Comparison of ENCODE assay signal across 11 cellular contexts in the genomic region with DNA sequence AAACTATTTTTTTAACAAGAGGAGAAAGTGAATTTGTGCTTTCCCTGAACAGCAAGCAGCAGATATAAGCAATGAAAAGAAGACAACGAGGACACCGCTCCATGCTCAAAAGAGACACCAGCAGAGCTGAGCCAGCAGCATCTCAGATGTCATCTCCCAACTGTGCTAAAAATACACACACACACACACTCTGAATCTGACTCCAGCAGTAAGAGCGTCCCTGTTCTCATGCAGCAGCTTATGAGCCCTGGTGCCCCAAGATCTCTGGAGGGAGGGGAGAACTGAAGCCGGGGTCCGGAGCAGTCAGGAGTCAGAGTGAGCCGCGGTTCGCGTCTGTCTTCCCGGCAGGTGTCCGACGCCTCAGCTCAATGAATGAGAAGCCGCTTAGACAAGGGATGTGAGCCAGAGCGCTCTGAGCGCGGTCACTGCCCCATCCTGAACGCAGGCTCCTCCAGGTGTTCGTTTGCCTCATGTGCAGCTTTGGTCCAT. TPM values are rescaled to one million over a fixed set of nuclear protein-coding genes. Genes with fewer than 3 reads are reported as not detected.
A peak's percentile ranks its signal among the peaks of the same experiment; 100 is the strongest.
DNase-seq lines count a peak whose midpoint lies in the region; ATAC-seq and TF ChIP-seq lines count a peak whose summit lies in the region.
"Had no signal": no experiment of that assay in that cellular context is flagged by ENCODE, and none has a peak within 500 bp of the region (broad histone marks: within the 10 kb centered on the region; RNA-seq: fewer than 3 reads in every experiment).

No MANE protein-coding gene starts in this region.

- H3K4me2 ChIP-seq in mammary epithelial cell (ENCODE audit: insufficient read depth, low read depth, low read length) = no peak overlapping the region

- H3K36me3 ChIP-seq in right atrium auricular region (no peaks in the 10 kb centered on the region), tibial artery (no peaks in the 10 kb centered on the region), mammary epithelial cell (ENCODE audit: insufficient read depth, low read length) (no peaks in the 10 kb centered on the region)
- H3K36me3 ChIP-seq: right lobe of liver had no signal

- no TSS peak for BruUV-seq in mammary epithelial cell (replicated peaks; lab: Mats Ljungman, UMichigan)

- intact Hi-C loops in tibial artery (cut with DNase I; ENCODE audit: low total_unique reads) = loop anchor here (10.0 kb wide), 1 partner anchor 51 kb away; no protein-coding TSS in a partner anchor
- intact Hi-C loops in mammary epithelial cell (cut with micrococcal nuclease) = no loop called here

- H3K79me2 ChIP-seq in mammary epithelial cell (ENCODE audit: insufficient read depth, low read length) = peaks cover 67% of the 10 kb centered on the region

- peak overlapping the region; percentile 11; the same call in 1 of the 2 replicates for H3K4me3 Mint-ChIP-seq in WTC11

- DNase-seq in NCI-H1105 treated with DMSO at 0.1 percent for 48 hours (lab: John Stamatoyannopoulos, UW) (peak; percentile 1), NCI-H1105 (lab: John Stamatoyannopoulos, UW) (no peak), WTC11 (ENCODE audit: low spot score) (peak; percentile 72), right atrium auricular region (ENCODE audit: low spot score) (no peak), tibial artery (no peak), mammary epithelial cell (no peak)
- no peak for DNase-seq in activated CD4-positive, CD25-positive, alpha-beta regulatory T cell (lab: John Stamatoyannopoulos, UW)
- DNase-seq: NCI-H2029, right lobe of liver had no signal

- POLR2A ChIA-PET in WTC11 (lab: Charles Lee) = no interaction called here

- in situ Hi-C loops in mammary epithelial cell (cut with MboI; ENCODE audit: low sequenced_read_pairs in 2 of 2) = no loop called here

- peaks cover 3% of the 10 kb centered on the region; the same call in 1 of the 2 replicates for H3K27me3 Mint-ChIP-seq in WTC11 (ENCODE audit: low read depth)

- peaks cover 12% of the 10 kb centered on the region for H3K9me3 Mint-ChIP-seq in WTC11

- ATAC-seq in WTC11 = peak; percentile 78
- ATAC-seq in HG02623 (IDR thresholded peaks at IDR 0.05; ENCODE audit: unreplicated experiment) = no peak
- ATAC-seq: esophagus mucosa had no signal

- no peak overlapping the region for H3K4me3 ChIP-seq in right atrium auricular region
- H3K4me3 ChIP-seq in tibial artery = no peak overlapping the region
- no peak overlapping the region for H3K4me3 ChIP-seq in mammary epithelial cell (replicated peaks in 1 of 3; ENCODE audit: insufficient read depth in 1 of 3, low read depth in 2 of 3, low read length in 3 of 3)
- H3K4me3 ChIP-seq: right lobe of liver had no signal

- H3K36me3 Mint-ChIP-seq in WTC11 = peaks cover 11% of the 10 kb centered on the region; the same call in 1 of the 2 replicates

- peak overlapping the region; percentile 73 for H3K27ac Mint-ChIP-seq in WTC11

- dilution Hi-C loops in mammary epithelial cell (cut with HindIII; ENCODE audit: low sequenced_read_pairs) = no loop called here

- WGBS in mammary epithelial cell (ENCODE audit: low coverage, missing lambda C conversion rate) = 85% methylated on average over 14 of the region's 18 CpGs

- no peak overlapping the region for H2AFZ ChIP-seq in mammary epithelial cell (ENCODE audit: low read depth, low read length)

- no peaks in the 10 kb centered on the region for H3K27me3 ChIP-seq in right atrium auricular region
- no peaks in the 10 kb centered on the region for H3K27me3 ChIP-seq in tibial artery
- H3K27me3 ChIP-seq in mammary epithelial cell (ENCODE audit: insufficient read depth, low read length) = no peaks in the 10 kb centered on the region
- H3K27me3 ChIP-seq: right lobe of liver had no signal

- H3K9ac ChIP-seq in mammary epithelial cell (ENCODE audit: insufficient read depth, low read length) = no peak overlapping the region

- CTCF ChIA-PET in WTC11 (lab: Charles Lee) (interaction anchor here (0.9 to 2.1 kb wide), 3 partner anchors 51 to 922 kb away, joined by 3 to 12 read pairs (median 5); no protein-coding TSS in a partner anchor), mammary epithelial cell (lab: Charles Lee; ENCODE audit: low non-redundant PET) (no interaction called here)

- TF ChIP-seq CTCF in WTC11 (IDR thresholded peaks at IDR 0.05) (no peak), right atrium auricular region (IDR thresholded peaks at IDR 0.05) (no peak), tibial artery (IDR thresholded peaks at IDR 0.05) (no peak), mammary epithelial cell (conservative IDR thresholded peaks at IDR 0.05 in 1 of 2, IDR thresholded peaks at IDR 0.05 in 1 of 2; ENCODE audit: extremely low read depth in 1 of 2, insufficient read depth in 1 of 2, low read depth in 1 of 2, low read length in 2 of 2) (no peak)

- H3K4me1 Mint-ChIP-seq in WTC11 = peaks cover 56% of the 10 kb centered on the region

- no peaks in the 10 kb centered on the region for H4K20me1 ChIP-seq in mammary epithelial cell (ENCODE audit: insufficient read depth, low read length)

- H3K27ac ChIP-seq in right atrium auricular region (peak overlapping the region; percentile 85 to 93), tibial artery (peak overlapping the region; percentile 47 to 69), mammary epithelial cell (ENCODE audit: insufficient read depth, low read depth, low read length) (no peak overlapping the region)
- H3K27ac ChIP-seq: right lobe of liver had no signal

- H3K4me1 ChIP-seq in right atrium auricular region = peaks cover 0 to 67% of the 10 kb centered on the region in 2 donors
- peaks cover 5 to 97% (median 46%) of the 10 kb centered on the region in 4 donors for H3K4me1 ChIP-seq in tibial artery
- H3K4me1 ChIP-seq in mammary epithelial cell (ENCODE audit: insufficient read depth, low read length) = peaks cover 35% of the 10 kb centered on the region

- H3K9me3 ChIP-seq in right atrium auricular region (no peaks in the 10 kb centered on the region), tibial artery (no peaks in the 10 kb centered on the region), mammary epithelial cell (replicated peaks; ENCODE audit: insufficient read depth, low read length) (no peaks in the 10 kb centered on the region)
- H3K9me3 ChIP-seq: right lobe of liver had no signal

TF ChIP-seq in WTC11, 78 proteins besides CTCF, POLR2A, EP300 and RAD21 (continues in another document):
- TF ChIP-seq ZBTB21 (CRISPR knock-in tag; IDR thresholded peaks at IDR 0.05; ENCODE audit: borderline replicate concordance) = no peak
- no peak for TF ChIP-seq FOXP1 (CRISPR knock-in tag; IDR thresholded peaks at IDR 0.05; ENCODE audit: borderline replicate concordance)
- TF ChIP-seq JUN (CRISPR knock-in tag; IDR thresholded peaks at IDR 0.05) = no peak
- TF ChIP-seq NR2C2 (CRISPR knock-in tag; IDR thresholded peaks at IDR 0.05) = no peak
- TF ChIP-seq, protein P1, sequence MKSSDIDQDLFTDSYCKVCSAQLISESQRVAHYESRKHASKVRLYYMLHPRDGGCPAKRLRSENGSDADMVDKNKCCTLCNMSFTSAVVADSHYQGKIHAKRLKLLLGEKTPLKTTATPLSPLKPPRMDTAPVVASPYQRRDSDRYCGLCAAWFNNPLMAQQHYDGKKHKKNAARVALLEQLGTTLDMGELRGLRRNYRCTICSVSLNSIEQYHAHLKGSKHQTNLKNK (CRISPR knock-in tag; IDR thresholded peaks at IDR 0.05) = no peak
- TF ChIP-seq, protein P2, sequence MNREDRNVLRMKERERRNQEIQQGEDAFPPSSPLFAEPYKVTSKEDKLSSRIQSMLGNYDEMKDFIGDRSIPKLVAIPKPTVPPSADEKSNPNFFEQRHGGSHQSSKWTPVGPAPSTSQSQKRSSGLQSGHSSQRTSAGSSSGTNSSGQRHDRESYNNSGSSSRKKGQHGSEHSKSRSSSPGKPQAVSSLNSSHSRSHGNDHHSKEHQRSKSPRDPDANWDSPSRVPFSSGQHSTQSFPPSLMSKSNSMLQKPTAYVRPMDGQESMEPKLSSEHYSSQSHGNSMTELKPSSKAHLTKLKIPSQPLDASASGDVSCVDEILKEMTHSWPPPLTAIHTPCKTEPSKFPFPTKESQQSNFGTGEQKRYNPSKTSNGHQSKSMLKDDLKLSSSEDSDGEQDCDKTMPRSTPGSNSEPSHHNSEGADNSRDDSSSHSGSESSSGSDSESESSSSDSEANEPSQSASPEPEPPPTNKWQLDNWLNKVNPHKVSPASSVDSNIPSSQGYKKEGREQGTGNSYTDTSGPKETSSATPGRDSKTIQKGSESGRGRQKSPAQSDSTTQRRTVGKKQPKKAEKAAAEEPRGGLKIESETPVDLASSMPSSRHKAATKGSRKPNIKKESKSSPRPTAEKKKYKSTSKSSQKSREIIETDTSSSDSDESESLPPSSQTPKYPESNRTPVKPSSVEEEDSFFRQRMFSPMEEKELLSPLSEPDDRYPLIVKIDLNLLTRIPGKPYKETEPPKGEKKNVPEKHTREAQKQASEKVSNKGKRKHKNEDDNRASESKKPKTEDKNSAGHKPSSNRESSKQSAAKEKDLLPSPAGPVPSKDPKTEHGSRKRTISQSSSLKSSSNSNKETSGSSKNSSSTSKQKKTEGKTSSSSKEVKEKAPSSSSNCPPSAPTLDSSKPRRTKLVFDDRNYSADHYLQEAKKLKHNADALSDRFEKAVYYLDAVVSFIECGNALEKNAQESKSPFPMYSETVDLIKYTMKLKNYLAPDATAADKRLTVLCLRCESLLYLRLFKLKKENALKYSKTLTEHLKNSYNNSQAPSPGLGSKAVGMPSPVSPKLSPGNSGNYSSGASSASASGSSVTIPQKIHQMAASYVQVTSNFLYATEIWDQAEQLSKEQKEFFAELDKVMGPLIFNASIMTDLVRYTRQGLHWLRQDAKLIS (CRISPR knock-in tag; IDR thresholded peaks at IDR 0.05; ENCODE audit: borderline replicate concordance) = no peak
- no peak for TF ChIP-seq NFYB (CRISPR knock-in tag; conservative IDR thresholded peaks at IDR 0.05; ENCODE audit: low read depth)
- TF ChIP-seq CBFB (CRISPR knock-in tag; IDR thresholded peaks at IDR 0.05; ENCODE audit: low read depth) = no peak
- no peak for TF ChIP-seq MYBL2 (CRISPR knock-in tag; IDR thresholded peaks at IDR 0.05)
- TF ChIP-seq, protein P3, sequence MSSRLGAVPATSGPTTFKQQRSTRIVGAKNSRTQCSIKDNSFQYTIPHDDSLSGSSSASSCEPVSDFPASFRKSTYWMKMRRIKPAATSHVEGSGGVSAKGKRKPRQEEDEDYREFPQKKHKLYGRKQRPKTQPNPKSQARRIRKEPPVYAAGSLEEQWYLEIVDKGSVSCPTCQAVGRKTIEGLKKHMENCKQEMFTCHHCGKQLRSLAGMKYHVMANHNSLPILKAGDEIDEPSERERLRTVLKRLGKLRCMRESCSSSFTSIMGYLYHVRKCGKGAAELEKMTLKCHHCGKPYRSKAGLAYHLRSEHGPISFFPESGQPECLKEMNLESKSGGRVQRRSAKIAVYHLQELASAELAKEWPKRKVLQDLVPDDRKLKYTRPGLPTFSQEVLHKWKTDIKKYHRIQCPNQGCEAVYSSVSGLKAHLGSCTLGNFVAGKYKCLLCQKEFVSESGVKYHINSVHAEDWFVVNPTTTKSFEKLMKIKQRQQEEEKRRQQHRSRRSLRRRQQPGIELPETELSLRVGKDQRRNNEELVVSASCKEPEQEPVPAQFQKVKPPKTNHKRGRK (CRISPR knock-in tag; IDR thresholded peaks at IDR 0.05; ENCODE audit: borderline replicate concordance) = no peak

RNA-seq across cellular contexts. Expression of a gene that starts 49.2 kb away (rescaled TPM):
- total RNA-seq in WTC11 (2021) (27.1 to 28.7 TPM (median 28.0 TPM) in 3 replicates), right atrium auricular region (100 to 1,000 TPM; 260 to 340 TPM), mammary epithelial cell (100 to 1,000 TPM in 1 of 2 donors, 10 to 100 TPM in 1; 51.3 to 155 TPM)
- polyA plus RNA-seq in mammary epithelial cell = 23.6 TPM
- polyA minus RNA-seq in mammary epithelial cell = 190 TPM

Comparison
In these comparisons a context has a peak if more than half of its experiments do, and no peak if none do; other contexts are left out.
1. DNase-seq: peak in NCI-H1105 treated with DMSO at 0.1 percent for 48 hours (single experiment) and WTC11 (single experiment); none in NCI-H1105 (single experiment), right atrium auricular region (single experiment), tibial artery (0 of 2), activated CD4-positive, CD25-positive, alpha-beta regulatory T cell (0 of 4) and mammary epithelial cell (single experiment).